19 cellular contexts compared by ENCODE assay signal in genomic region chr4:41029098-41029497, GRCh38.
DNase-seq lines count a peak whose midpoint lies in the region; ATAC-seq and TF ChIP-seq lines count a peak whose summit lies in the region.
"Had no signal": no experiment of that assay in that cellular context is flagged by ENCODE, and none has a peak within 500 bp of the region (broad histone marks: within the 10 kb centered on the region; RNA-seq: fewer than 3 reads in every experiment).

No MANE protein-coding gene starts in this region.

- no peaks in the 10 kb centered on the region for H3K27me3 ChIP-seq in AG04450 (ENCODE audit: control insufficient read depth, insufficient read depth, low read length)
- no peaks in the 10 kb centered on the region for H3K27me3 ChIP-seq in RWPE2 (ENCODE audit: insufficient read depth, poor library complexity, severe bottlenecking)
- H3K27me3 ChIP-seq in spleen (replicated peaks in 1 of 7), result no peaks in the 10 kb centered on the region
- H3K27me3 ChIP-seq: ovary had no signal

- POLR2A ChIA-PET in AG04450 (lab: Yijun Ruan, JAX), result no interaction called here

- H3K4me1 ChIP-seq in RWPE2 (ENCODE audit: insufficient read depth, poor library complexity, severe bottlenecking) (peaks cover 10% of the 10 kb centered on the region), spleen (peaks cover 0 to 12% (median under 1%) of the 10 kb centered on the region in 6 donors)

- ATAC-seq in RWPE2 (ENCODE audit: low read depth) (no peak), HG02571 (IDR thresholded peaks at IDR 0.05; ENCODE audit: unreplicated experiment) (no peak), HG03442 (IDR thresholded peaks at IDR 0.05; ENCODE audit: unreplicated experiment) (no peak), HG03097 (IDR thresholded peaks at IDR 0.05; ENCODE audit: low FRiP score, unreplicated experiment) (no peak)
- ATAC-seq: naive thymus-derived CD4-positive, alpha-beta T cell; SK-N-SH treated with all-trans-retinoic acid at 6 μM for 48 hours had no signal

- H3K9me3 ChIP-seq in AG04450 (ENCODE audit: control insufficient read depth, insufficient read depth, low read length), result peaks cover 17% of the 10 kb centered on the region
- peaks cover 17% of the 10 kb centered on the region for H3K9me3 ChIP-seq in RWPE2 (ENCODE audit: severe bottlenecking)
- peaks cover 0 to 8% (median 0%) of the 10 kb centered on the region in 8 donors for H3K9me3 ChIP-seq in spleen

- CTCF ChIA-PET in AG04450 (lab: Charles Lee), result interaction anchor here (1.2 to 1.4 kb wide), 2 partner anchors 9 to 104 kb away, joined by 3 read pairs; no protein-coding TSS in a partner anchor

- H3K36me3 ChIP-seq in RWPE2 (ENCODE audit: low read depth) (peaks cover 16% of the 10 kb centered on the region; the same call in 1 of the 2 replicates), spleen (peaks cover 0 to 6% (median 0%) of the 10 kb centered on the region in 6 donors)
- H3K36me3 ChIP-seq: ovary had no signal

- H3K27ac ChIP-seq in AG04450 (ENCODE audit: low read depth, low read length) (peak overlapping the region; percentile 57), RWPE2 (ENCODE audit: poor library complexity, severe bottlenecking) (peak overlapping the region; percentile 46), spleen (peak overlapping the region in 7 of 8 donors; percentile 48 to 75 (median 61))
- H3K27ac ChIP-seq: KMS-11 had no signal

- no peak for DNase-seq in AG04450 (ENCODE audit: low read depth, low spot score)
- DNase-seq in RWPE2 (ENCODE audit: low spot score), result no peak
- DNase-seq in left kidney (ENCODE audit: low read depth, low spot score), result peak; percentile 22
- no peak for DNase-seq in spleen
- no peak for DNase-seq in CD1c-positive myeloid dendritic cell (ENCODE audit: extremely low spot score)
- DNase-seq: activated B cell treated with CpG ODN at 0.5 μM for 24 hours; activated T-cell treated with anti-CD3 and anti-CD28 coated beads, Interleukin-2, amount 50 U/mL, for 48 hours; CD4-positive, CD25-positive, alpha-beta regulatory T cell; DMS79; mammary epithelial cell; naive thymus-derived CD4-positive, alpha-beta T cell; NCI-H2029 treated with DMSO at 0.1 percent for 48 hours; ovary; T-helper 9 cell had no signal

- WGBS in spleen, 5 donors, result 41 to 70% (median 55%) methylated on average over 3 of the region's 3 CpGs

- TF ChIP-seq CTCF in AG04450 (IDR thresholded peaks at IDR 0.05; ENCODE audit: low read depth, low read length), result no peak
- no peak for TF ChIP-seq CTCF in RWPE2 (IDR thresholded peaks at IDR 0.05; ENCODE audit: poor library complexity, severe bottlenecking)
- no peak for TF ChIP-seq CTCF in spleen (IDR thresholded peaks at IDR 0.05 in 8 of 11, conservative IDR thresholded peaks at IDR 0.05 in 3 of 11)

- intact Hi-C loops in spleen (cut with DNase I; ENCODE audit: low total_unique reads), result no loop called here

- H3K4me3 ChIP-seq in AG04450 (ENCODE audit: low read depth, low read length) (no peak overlapping the region), RWPE2 (ENCODE audit: severe bottlenecking) (no peak overlapping the region), spleen (no peak overlapping the region)
- H3K4me3 ChIP-seq: ovary had no signal

- no peak for TF ChIP-seq POLR2A in spleen (IDR thresholded peaks at IDR 0.05)
